12 cellular contexts compared by ENCODE assay signal in genomic region chrX:148459343-148459742, GRCh38. TPM values are rescaled to one million over a fixed set of nuclear protein-coding genes. Genes with fewer than 3 reads are reported as not detected.
A peak's percentile ranks its signal among the peaks of the same experiment; 100 is the strongest.
DNase-seq lines count a peak whose midpoint lies in the region; ATAC-seq and TF ChIP-seq lines count a peak whose summit lies in the region.
"Had no signal": no experiment of that assay in that cellular context is flagged by ENCODE, and none has a peak within 500 bp of the region (broad histone marks: within the 10 kb centered on the region; RNA-seq: fewer than 3 reads in every experiment).

No MANE protein-coding gene starts in this region.

- no peak for TF ChIP-seq POLR2A in sigmoid colon (IDR thresholded peaks at IDR 0.05)

- H3K4me3 ChIP-seq in OCI-LY7 (ENCODE audit: low read depth, low read length, poor library complexity, severe bottlenecking) = peak overlapping the region; percentile 50
- H3K4me3 ChIP-seq in psoas muscle = no peak overlapping the region
- H3K4me3 ChIP-seq in sigmoid colon = no peak overlapping the region
- H3K4me3 ChIP-seq: smooth muscle cell had no signal

- intact Hi-C loops in OCI-LY7 (cut with micrococcal nuclease; ENCODE audit: unreplicated experiment) = loop anchor here (1.0 to 2.0 kb wide), 3 partner anchors 42 to 78 kb away; no protein-coding TSS in a partner anchor
- intact Hi-C loops in psoas muscle (cut with DNase I) = no loop called here
- intact Hi-C loops in sigmoid colon (cut with DNase I) = no loop called here

- POLR2A ChIA-PET in OCI-LY7 (lab: Charles Lee) = interaction anchor here (0.8 to 1.8 kb wide), 6 partner anchors 9 to 152 kb away, joined by 3 to 7 read pairs (median 4); no protein-coding TSS in a partner anchor

- no peak for TF ChIP-seq EP300 in sigmoid colon (IDR thresholded peaks at IDR 0.05)

- no peaks in the 10 kb centered on the region for H3K36me3 ChIP-seq in OCI-LY7 (ENCODE audit: insufficient read depth, low read length)
- no peaks in the 10 kb centered on the region for H3K36me3 ChIP-seq in psoas muscle (ENCODE audit: insufficient read depth in 1 of 2, low read depth in 1 of 2)
- H3K36me3 ChIP-seq in sigmoid colon = no peaks in the 10 kb centered on the region

- TF ChIP-seq CTCF in OCI-LY7 (conservative IDR thresholded peaks at IDR 0.05; ENCODE audit: low read length) = no peak
- TF ChIP-seq CTCF in psoas muscle (IDR thresholded peaks at IDR 0.05) = no peak
- no peak for TF ChIP-seq CTCF in sigmoid colon (IDR thresholded peaks at IDR 0.05)

- H3K27me3 ChIP-seq in psoas muscle (ENCODE audit: insufficient read depth in 3 of 3, low read length in 2 of 3) (peaks cover 0 to 3% (median 0%) of the 10 kb centered on the region in 3 donors), sigmoid colon (no peaks in the 10 kb centered on the region)

- H4K20me1 ChIP-seq in OCI-LY7 (ENCODE audit: insufficient read depth, low read length) = no peaks in the 10 kb centered on the region

- H3K27ac ChIP-seq in OCI-LY7 (ENCODE audit: low read depth, low read length, poor library complexity, severe bottlenecking) (peak overlapping the region; percentile 100), psoas muscle (no peak overlapping the region), sigmoid colon (no peak overlapping the region)
- H3K27ac ChIP-seq: KMS-11 had no signal

- peak overlapping the region; percentile 16; the same call in 1 of the 2 replicates for H2AFZ ChIP-seq in OCI-LY7 (ENCODE audit: low read length)

- 50 to 59% (median 52%) methylated on average over 4 of the region's 4 CpGs for WGBS in psoas muscle, 3 donors
- whole genome bisulfite sequencing in sigmoid colon, 2 donors = 40 to 64% methylated on average over 4 of the region's 4 CpGs

- CTCF ChIA-PET in OCI-LY7 (lab: Charles Lee; ENCODE audit: unreplicated experiment) = no interaction called here

- H3K79me2 ChIP-seq in OCI-LY7 (ENCODE audit: insufficient read depth, low read depth, low read length) = peaks cover 5% of the 10 kb centered on the region; the same call in 1 of the 2 replicates

- H3K4me1 ChIP-seq in OCI-LY7 (ENCODE audit: insufficient read depth, low read length, poor library complexity, severe bottlenecking) = peaks cover 78% of the 10 kb centered on the region
- H3K4me1 ChIP-seq in psoas muscle = no peaks in the 10 kb centered on the region
- no peaks in the 10 kb centered on the region for H3K4me1 ChIP-seq in sigmoid colon

- peak; percentile 90 for DNase-seq in OCI-LY7 (ENCODE audit: low spot score)
- no peak for DNase-seq in NCI-H345 (lab: John Stamatoyannopoulos, UW)
- DNase-seq in activated CD4-positive, CD25-positive, alpha-beta regulatory T cell (lab: John Stamatoyannopoulos, UW) = no peak
- no peak for DNase-seq in psoas muscle
- no peak for DNase-seq in sigmoid colon
- DNase-seq: naive thymus-derived CD4-positive, alpha-beta T cell; NCI-H510A treated with DMSO at 0.1 percent for 48 hours had no signal

- H3K4me2 ChIP-seq in OCI-LY7 (ENCODE audit: low read length) = peak overlapping the region; percentile 81
- H3K4me2 ChIP-seq: KMS-11, smooth muscle cell had no signal

- H3K9me3 ChIP-seq in OCI-LY7 (ENCODE audit: low read length) (no peaks in the 10 kb centered on the region), psoas muscle (no peaks in the 10 kb centered on the region), sigmoid colon (no peaks in the 10 kb centered on the region)

- no TSS peak for BruUV-seq in OCI-LY7 (replicated peaks; lab: Mats Ljungman, UMichigan)

- H3K9me2 ChIP-seq in OCI-LY7 (ENCODE audit: insufficient read depth, low read length) = no peaks in the 10 kb centered on the region

- ATAC-seq in GM18519 (IDR thresholded peaks at IDR 0.05; ENCODE audit: low FRiP score, unreplicated experiment) = peak; percentile 94
- peak; percentile 92 for ATAC-seq in GM21447 (IDR thresholded peaks at IDR 0.05; ENCODE audit: unreplicated experiment)
- peak; percentile 91 for ATAC-seq in HG03064 (IDR thresholded peaks at IDR 0.05; ENCODE audit: low read depth, unreplicated experiment)
- no peak for ATAC-seq in psoas muscle
- ATAC-seq: naive thymus-derived CD4-positive, alpha-beta T cell had no signal

RNA-seq across cellular contexts. Expression of gene AFF2, which starts 41.1 kb away (rescaled TPM):
- 74.1 and 102 TPM in 2 replicates for total RNA-seq in OCI-LY7 (2014; rRNA removed; shearing (Covaris generic))
- total RNA-seq in OCI-LY7 (2022) = 106 and 127 TPM in 2 replicates
- under 1 TPM in 3 of 4 donors, not detected in 1; 0.15 to 0.32 (median 0.22) TPM for total RNA-seq in psoas muscle
- polyA plus RNA-seq in psoas muscle = under 1 TPM; 0.01 to 0.08 (median 0.01) TPM
- 1 to 10 TPM in 3 of 4 donors, under 1 TPM in 1; 0.27 to 1.7 (median 1.1) TPM for total RNA-seq in sigmoid colon
- under 1 TPM in 1 of 3 donors, not detected in 2; 0.48 TPM for polyA plus RNA-seq in sigmoid colon

Comparison
In these comparisons a context has a peak if more than half of its experiments do, and no peak if none do; other contexts are left out.
1. ATAC-seq: peak in GM18519 (single experiment), GM21447 (single experiment) and HG03064 (single experiment); none in psoas muscle (0 of 4).
2. RNA of gene AFF2, which starts 41.1 kb away (total RNA-seq): 74.1 to 127 TPM in OCI-LY7; 0.27 to 1.7 TPM in sigmoid colon and 0.15 to 0.32 TPM in psoas muscle; every median in the first group is over 10 times any median in the second.